Comparison of ENCODE assay signal across 13 cellular contexts in the genomic region with DNA sequence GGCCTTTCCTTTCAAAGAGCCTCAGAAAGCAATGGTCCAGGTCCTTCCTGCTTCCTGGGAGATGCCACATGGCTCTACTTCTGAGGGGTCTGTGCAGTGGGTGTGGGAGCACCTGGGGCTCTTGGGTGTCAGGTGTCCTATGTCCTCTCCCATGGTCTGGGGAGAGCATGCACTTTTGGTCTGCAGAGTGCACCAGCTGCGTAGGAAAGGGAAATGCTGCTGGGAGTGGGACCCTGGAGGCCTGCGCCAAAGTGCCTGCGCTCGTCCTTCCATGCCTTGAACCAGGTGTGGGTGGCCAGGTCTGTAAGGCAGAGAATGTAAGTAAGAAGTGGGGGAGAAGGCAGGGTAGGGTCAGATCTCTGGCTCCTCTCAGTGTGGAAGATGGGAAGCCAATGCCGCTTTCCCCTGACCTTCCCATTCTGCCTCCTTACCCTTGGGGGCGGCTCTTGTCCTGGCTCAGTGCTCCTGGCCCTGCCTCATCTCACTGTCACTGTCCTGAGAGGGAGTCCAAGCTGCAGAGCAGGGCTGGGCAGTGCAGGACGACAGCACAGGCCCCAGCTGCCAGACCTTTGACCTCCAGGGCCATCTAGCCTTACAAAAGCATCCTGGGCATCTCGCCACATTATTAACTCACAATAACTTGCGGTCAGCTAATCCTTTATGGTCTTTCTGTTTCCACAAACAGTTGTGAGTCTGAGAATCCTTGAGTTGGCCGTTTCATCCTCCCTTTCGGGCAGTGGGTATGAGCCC. TPM values are rescaled to one million over a fixed set of nuclear protein-coding genes. Genes with fewer than 3 reads are reported as not detected.
DNase-seq lines count a peak whose midpoint lies in the region; ATAC-seq and TF ChIP-seq lines count a peak whose summit lies in the region.
"Had no signal": no experiment of that assay in that cellular context is flagged by ENCODE, and none has a peak within 500 bp of the region (broad histone marks: within the 10 kb centered on the region; RNA-seq: fewer than 3 reads in every experiment).

No MANE protein-coding gene starts in this region.

- in situ Hi-C loops in HAP-1 (cut with MboI; ENCODE audit: low sequenced_read_pairs), result no loop called here

- 86% methylated on average over 11 of the region's 11 CpGs for WGBS in right cardiac atrium
- 85 to 91% methylated on average over 11 of the region's 11 CpGs for WGBS in lung, 2 donors

- H3K27ac ChIP-seq in right atrium auricular region, result no peak overlapping the region
- H3K27ac ChIP-seq in right cardiac atrium (ENCODE audit: low read length), result no peak overlapping the region
- no peak overlapping the region for H3K27ac ChIP-seq in lung (ENCODE audit: low read depth in 1 of 2, low read length in 1 of 2)

- H3K9me3 ChIP-seq in right atrium auricular region (no peaks in the 10 kb centered on the region), right cardiac atrium (ENCODE audit: control insufficient read depth, low read length) (no peaks in the 10 kb centered on the region), lung (ENCODE audit: control insufficient read depth in 2 of 2, insufficient read depth in 1 of 2, low read length in 1 of 2) (no peaks in the 10 kb centered on the region), HAP-1 (no peaks in the 10 kb centered on the region)

- TF ChIP-seq CTCF in right atrium auricular region (IDR thresholded peaks at IDR 0.05) (no peak), lung (IDR thresholded peaks at IDR 0.05; ENCODE audit: control extremely low read depth, extremely low read depth) (no peak)

- no peaks in the 10 kb centered on the region for H3K27me3 ChIP-seq in right atrium auricular region
- H3K27me3 ChIP-seq in right cardiac atrium (ENCODE audit: control insufficient read depth, insufficient read depth), result no peaks in the 10 kb centered on the region
- H3K27me3 ChIP-seq in lung (ENCODE audit: control insufficient read depth, insufficient read depth), result no peaks in the 10 kb centered on the region
- H3K27me3 ChIP-seq in HAP-1 (ENCODE audit: low read depth), result no peaks in the 10 kb centered on the region

- DNase-seq in right atrium auricular region (ENCODE audit: low spot score), result peak; percentile 53
- no peak for DNase-seq in right cardiac atrium
- peak; percentile 46 for DNase-seq in ecto neural progenitor cell (ENCODE audit: low spot score)
- DNase-seq in lung (ENCODE audit: low spot score), result peak; percentile 24
- no peak for DNase-seq in HAP-1 (ENCODE audit: low spot score in 2 of 2)
- DNase-seq in NCI-H1694 treated with DMSO at 0.1 percent for 48 hours (lab: John Stamatoyannopoulos, UW), result no peak
- DNase-seq in NOMO-1 treated with dmso at 0.1 percent for 144 hours (lab: John Stamatoyannopoulos, UW; ENCODE audit: unreplicated experiment), result no peak
- DNase-seq: activated naive CD8-positive, alpha-beta T cell treated with anti-CD3 and anti-CD28 coated beads, Interleukin-2, amount 10 ng/mL, durations not matched to agents 7 days and 5 days; Calu3; NCI-H2107; nucleus accumbens had no signal

- H3K4me1 ChIP-seq in right atrium auricular region (no peaks in the 10 kb centered on the region), right cardiac atrium (ENCODE audit: control insufficient read depth, insufficient read depth, low read length) (no peaks in the 10 kb centered on the region), lung (ENCODE audit: control insufficient read depth in 2 of 2, insufficient read depth in 2 of 2, low read length in 2 of 2) (no peaks in the 10 kb centered on the region), HAP-1 (no peaks in the 10 kb centered on the region)

- H3K36me3 ChIP-seq in right atrium auricular region (no peaks in the 10 kb centered on the region), lung (ENCODE audit: control insufficient read depth in 2 of 2, insufficient read depth in 2 of 2, low read length in 2 of 2) (no peaks in the 10 kb centered on the region), HAP-1 (replicated peaks) (no peaks in the 10 kb centered on the region)

- H3K4me3 ChIP-seq in right atrium auricular region (no peak overlapping the region), right cardiac atrium (ENCODE audit: low read length) (no peak overlapping the region), lung (no peak overlapping the region), HAP-1 (no peak overlapping the region)

- no peak for ATAC-seq in right cardiac atrium
- no peak for ATAC-seq in lung (ENCODE audit: insufficient read depth, low FRiP score)
- no peak for ATAC-seq in HG03280 (IDR thresholded peaks at IDR 0.05; ENCODE audit: unreplicated experiment)

- intact Hi-C loops in right cardiac atrium (cut with DNase I), result no loop called here

RNA-seq across cellular contexts. Expression of gene PROM2, which starts 6.6 kb away (rescaled TPM):
- under 1 TPM; 0.11 to 0.35 TPM for total RNA-seq in right atrium auricular region
- total RNA-seq in right cardiac atrium, result 1 to 10 TPM in 3 of 4 donors, under 1 TPM in 1; 0.66 to 1.6 (median 1.3) TPM
- polyA plus RNA-seq in right cardiac atrium, result 0.79 TPM
- 10 to 100 TPM in 1 of 2 donors, 1 to 10 TPM in 1; 5.5 to 11.5 TPM for total RNA-seq in lung
- polyA plus RNA-seq in lung, result 1 to 10 TPM; 4.1 to 4.9 TPM
- total RNA-seq: SK-MEL-5 had no signal

RNA-seq across cellular contexts. Expression of gene KCNIP3, which starts 29.5 kb away (rescaled TPM):
- 1 to 10 TPM; 4.0 to 5.9 TPM for total RNA-seq in right atrium auricular region
- 1 to 10 TPM; 1.9 to 5.9 (median 2.9) TPM for total RNA-seq in right cardiac atrium
- polyA plus RNA-seq in right cardiac atrium, result 3.9 TPM
- 1 to 10 TPM; 1.8 to 2.4 TPM for total RNA-seq in lung
- 1 to 10 TPM; 1.8 to 2.7 TPM for polyA plus RNA-seq in lung
- total RNA-seq: activated naive CD8-positive, alpha-beta T cell treated with anti-CD3 and anti-CD28 coated beads, Interleukin-2, amount 10 ng/mL, durations not matched to agents 7 days and 5 days had no signal

Comparison
In these comparisons a context has a peak if more than half of its experiments do, and no peak if none do; other contexts are left out.
1. DNase-seq: peak in right atrium auricular region (single experiment), ecto neural progenitor cell (single experiment) and lung (single experiment); none in right cardiac atrium (0 of 3), HAP-1 (0 of 2), NCI-H1694 treated with DMSO at 0.1 percent for 48 hours (single experiment) and NOMO-1 treated with dmso at 0.1 percent for 144 hours (single experiment).